13 cellular contexts compared by ENCODE assay signal in genomic region chr1:50973875-50974617, GRCh38. TPM values are rescaled to one million over a fixed set of nuclear protein-coding genes. Genes with fewer than 3 reads are reported as not detected.
DNase-seq lines count a peak whose midpoint lies in the region; ATAC-seq and TF ChIP-seq lines count a peak whose summit lies in the region.
"Had no signal": no experiment of that assay in that cellular context is flagged by ENCODE, and none has a peak within 500 bp of the region (broad histone marks: within the 10 kb centered on the region; RNA-seq: fewer than 3 reads in every experiment).

No MANE protein-coding gene starts in this region.

- peaks cover 58% of the 10 kb centered on the region for H3F3A ChIP-seq in SU-DHL-6 (ENCODE audit: insufficient read depth)

- H3K27me3 Mint-ChIP-seq in neural crest cell (ENCODE audit: low read depth) = peaks cover 92% of the 10 kb centered on the region
- peaks cover 0 to 15% of the 10 kb centered on the region in 2 donors for H3K27me3 Mint-ChIP-seq in CD8-positive, alpha-beta memory T cell

- DNase-seq in DMS153 treated with DMSO at 0.1 percent for 48 hours (lab: John Stamatoyannopoulos, UW; ENCODE audit: unreplicated experiment) = peak; percentile 57
- peak; percentile 45 to 57 for DNase-seq in Kasumi-1 (lab: John Stamatoyannopoulos, UW)
- DNase-seq in neural crest cell (ENCODE audit: low read depth, low spot score) = no peak
- DNase-seq in CD8-positive, alpha-beta memory T cell = no peak
- DNase-seq: activated T-cell treated with anti-CD3 and anti-CD28 coated beads, Interleukin-2, amount 50 U/mL, for 4 hours; brain microvascular endothelial cell; pancreas; T1000; transverse colon had no signal

- H3K9ac ChIP-seq in SU-DHL-6 (ENCODE audit: low read length) = no peak overlapping the region

- H3K4me2 ChIP-seq in SU-DHL-6 (ENCODE audit: low read depth, low read length, poor library complexity, severe bottlenecking) = peak overlapping the region; percentile 92

- peaks cover 19% of the 10 kb centered on the region for H3K4me1 Mint-ChIP-seq in neural crest cell
- H3K4me1 Mint-ChIP-seq in CD8-positive, alpha-beta memory T cell = peaks cover 36 to 42% (median 40%) of the 10 kb centered on the region in 3 donors

- POLR2A ChIA-PET in CD8-positive, alpha-beta memory T cell (lab: Charles Lee) = no interaction called here

- H3K27me3 ChIP-seq in SU-DHL-6 (ENCODE audit: low read length) = no peaks in the 10 kb centered on the region
- no peaks in the 10 kb centered on the region for H3K27me3 ChIP-seq in CD8-positive, alpha-beta memory T cell (ENCODE audit: insufficient read depth, low read length, poor library complexity, severe bottlenecking)
- H3K27me3 ChIP-seq: brain microvascular endothelial cell, pancreas, transverse colon had no signal

- no peak overlapping the region for H3K27ac Mint-ChIP-seq in neural crest cell (ENCODE audit: unreplicated experiment)
- peak overlapping the region in 2 of 8 donors; percentile 5 to 47 for H3K27ac Mint-ChIP-seq in CD8-positive, alpha-beta memory T cell

- peak overlapping the region; percentile 25 for H3K4me3 Mint-ChIP-seq in neural crest cell
- peak overlapping the region in 1 of 7 donors; percentile 53 for H3K4me3 Mint-ChIP-seq in CD8-positive, alpha-beta memory T cell
- H3K4me3 Mint-ChIP-seq: activated T-cell treated with anti-CD3 and anti-CD28 coated beads, Interleukin-2, amount 50 U/mL, for 4 hours had no signal

- ATAC-seq in GM21515 (IDR thresholded peaks at IDR 0.05; ENCODE audit: unreplicated experiment) (no peak), HG03039 (IDR thresholded peaks at IDR 0.05; ENCODE audit: unreplicated experiment) (no peak), GM18909 (IDR thresholded peaks at IDR 0.05; ENCODE audit: poor library complexity, unreplicated experiment) (no peak)
- ATAC-seq: activated T-cell treated with anti-CD3 and anti-CD28 coated beads, Interleukin-2, amount 50 U/mL, for 4 hours; pancreas had no signal

- peaks cover 12% of the 10 kb centered on the region for H4K20me1 ChIP-seq in SU-DHL-6 (ENCODE audit: low read depth, low read length)

- TF ChIP-seq CTCF in SU-DHL-6 (IDR thresholded peaks at IDR 0.05; ENCODE audit: insufficient read depth, low read length, poor library complexity, severe bottlenecking) (no peak), neural crest cell (conservative IDR thresholded peaks at IDR 0.05) (no peak)

- H3K9me3 ChIP-seq in SU-DHL-6 (ENCODE audit: insufficient read depth, low read length) = no peaks in the 10 kb centered on the region
- no peaks in the 10 kb centered on the region for H3K9me3 ChIP-seq in CD8-positive, alpha-beta memory T cell (ENCODE audit: low read length)
- H3K9me3 ChIP-seq: pancreas, transverse colon had no signal

- no peak overlapping the region for H3K4me3 ChIP-seq in SU-DHL-6 (ENCODE audit: insufficient read depth, low read length, poor library complexity, severe bottlenecking)
- no peak overlapping the region for H3K4me3 ChIP-seq in CD8-positive, alpha-beta memory T cell (ENCODE audit: low read length)
- H3K4me3 ChIP-seq: pancreas, transverse colon had no signal

- peaks cover 72% of the 10 kb centered on the region for H3K79me2 ChIP-seq in SU-DHL-6 (ENCODE audit: insufficient read depth, low read length)

- no peak overlapping the region for H2AFZ ChIP-seq in SU-DHL-6 (ENCODE audit: low read depth, low read length, severe bottlenecking)

- H3K9me3 Mint-ChIP-seq in neural crest cell = no peaks in the 10 kb centered on the region
- no peaks in the 10 kb centered on the region for H3K9me3 Mint-ChIP-seq in CD8-positive, alpha-beta memory T cell
- H3K9me3 Mint-ChIP-seq: activated T-cell treated with anti-CD3 and anti-CD28 coated beads, Interleukin-2, amount 50 U/mL, for 4 hours had no signal

- H3K36me3 ChIP-seq in SU-DHL-6 (ENCODE audit: low read length) = peaks cover 45% of the 10 kb centered on the region
- no peaks in the 10 kb centered on the region for H3K36me3 ChIP-seq in CD8-positive, alpha-beta memory T cell (ENCODE audit: insufficient read depth, low read length)
- H3K36me3 ChIP-seq: brain microvascular endothelial cell, pancreas, transverse colon had no signal

- CTCF ChIA-PET in CD8-positive, alpha-beta memory T cell (lab: Charles Lee) = interaction anchor here (0.9 kb wide), 1 partner anchor 101 kb away, joined by 3 read pairs; no protein-coding TSS in a partner anchor

- H3K36me3 Mint-ChIP-seq in neural crest cell (ENCODE audit: low read depth) = no peaks in the 10 kb centered on the region
- H3K36me3 Mint-ChIP-seq in CD8-positive, alpha-beta memory T cell = peaks cover 0 to 12% (median 0%) of the 10 kb centered on the region in 3 donors

- H3K4me1 ChIP-seq in CD8-positive, alpha-beta memory T cell (ENCODE audit: insufficient read depth, low read length) = peaks cover 23% of the 10 kb centered on the region

- H3K9me2 ChIP-seq in SU-DHL-6 (replicated peaks; ENCODE audit: insufficient read depth, low read length) = no peaks in the 10 kb centered on the region

- H3K27ac ChIP-seq in SU-DHL-6 (ENCODE audit: low read depth, low read length) = no peak overlapping the region
- no peak overlapping the region for H3K27ac ChIP-seq in CD8-positive, alpha-beta memory T cell (ENCODE audit: low read depth, low read length)
- H3K27ac ChIP-seq: brain microvascular endothelial cell, pancreas had no signal

RNA-seq across cellular contexts. Expression of gene CDKN2C, which starts 4.0 kb away (rescaled TPM):
- total RNA-seq in neural crest cell = 2.9 and 3.5 TPM in 2 replicates
- total RNA-seq in CD8-positive, alpha-beta memory T cell = 1 to 10 TPM; 6.5 to 6.6 TPM
- 9.9 TPM for polyA plus RNA-seq in CD8-positive, alpha-beta memory T cell

RNA-seq across cellular contexts. Expression of gene FAF1, which starts 14.0 kb away (rescaled TPM):
- 73.0 and 76.2 TPM in 2 replicates for total RNA-seq in neural crest cell
- 10 to 100 TPM; 78.2 to 87.1 TPM for total RNA-seq in CD8-positive, alpha-beta memory T cell
- 66.4 TPM for polyA plus RNA-seq in CD8-positive, alpha-beta memory T cell

Comparison
In these comparisons a context has a peak if more than half of its experiments do, and no peak if none do; other contexts are left out.
1. DNase-seq: peak in DMS153 treated with DMSO at 0.1 percent for 48 hours (single experiment) and Kasumi-1 (2 of 2); none in neural crest cell (single experiment) and CD8-positive, alpha-beta memory T cell (0 of 5).